29 cellular contexts compared by ENCODE assay signal in genomic region chr3:195715134-195715533, GRCh38. TPM values are rescaled to one million over a fixed set of nuclear protein-coding genes. Genes with fewer than 3 reads are reported as not detected.
"Had no signal": no experiment of that assay in that cellular context is flagged by ENCODE, and none has a peak within 500 bp of the region (broad histone marks: within the 10 kb centered on the region; RNA-seq: fewer than 3 reads in every experiment).

No MANE protein-coding gene starts in this region.

- H3K27ac Mint-ChIP-seq: effector memory CD8-positive, alpha-beta T cell; immature natural killer cell; progenitor cell of endocrine pancreas had no signal

- H3K9me3 Mint-ChIP-seq: effector memory CD8-positive, alpha-beta T cell; immature natural killer cell had no signal

- H3K27me3 Mint-ChIP-seq: effector memory CD8-positive, alpha-beta T cell had no signal

- H3K4me3 Mint-ChIP-seq: effector memory CD8-positive, alpha-beta T cell; immature natural killer cell; naive thymus-derived CD8-positive, alpha-beta T cell; neural crest cell had no signal

- H3K27me3 ChIP-seq: esophagus squamous epithelium, heart right ventricle, pancreas, right atrium auricular region, stomach, thyroid gland, vagina had no signal

- ATAC-seq: effector memory CD8-positive, alpha-beta T cell; left colon; naive thymus-derived CD8-positive, alpha-beta T cell had no signal

- DNase-seq: cortex of kidney; effector memory CD8-positive, alpha-beta T cell; erythroblast; esophagus squamous epithelium; foreskin melanocyte; glutamatergic neuron; heart right ventricle; hypothalamus; immature natural killer cell; kidney glomerular epithelial cell; left colon; left ventricle myocardium inferior; naive thymus-derived CD8-positive, alpha-beta T cell; stimulated activated CD4-positive, alpha-beta T cell treated with anti-CD3 and anti-CD28 coated beads, Interleukin-12 subunit alpha, Interleukin-12 subunit beta, amount 100 ng/mL, for 4 hours; stimulated activated CD4-positive, alpha-beta T cell treated with anti-CD3 and anti-CD28 coated beads, Interleukin-1b, Interleukin-23, amount 100 ng/mL, for 48 hours; stimulated activated CD4-positive, alpha-beta T cell treated with anti-CD3 and anti-CD28 coated beads, Interleukin-4, amount 100 ng/mL, for 1 hour; stimulated activated CD8-positive, alpha-beta memory T cell treated with anti-CD3 and anti-CD28 coated beads, Interleukin-4, amount 100 ng/mL, for 48 hours; stimulated activated naive CD4-positive, alpha-beta T cell treated with Interleukin-2 at 50 U/mL for 16 hours; stomach; thyroid gland had no signal

- H3K9me3 ChIP-seq: esophagus squamous epithelium, heart right ventricle, left ventricle myocardium inferior, lower lobe of right lung, neutrophil, pancreas, right atrium auricular region, stomach, thyroid gland, vagina had no signal

- H3K4me1 ChIP-seq: heart right ventricle, left ventricle myocardium inferior, lower lobe of right lung, right atrium auricular region, thyroid gland, vagina had no signal

- H3K4me2 ChIP-seq: smooth muscle cell had no signal

- H3K27ac ChIP-seq: heart right ventricle, left ventricle myocardium inferior, lower lobe of right lung, neutrophil, pancreas, right atrium auricular region, thyroid gland, vagina had no signal

- H3K4me3 ChIP-seq: esophagus squamous epithelium, heart right ventricle, left ventricle myocardium inferior, lower lobe of right lung, pancreas, right atrium auricular region, smooth muscle cell, stomach, thyroid gland, vagina had no signal

- H3K36me3 ChIP-seq: neutrophil had no signal

RNA-seq across cellular contexts. Expression of gene MUC20, which starts 5.6 kb away (rescaled TPM):
- total RNA-seq: dermis microvascular lymphatic vessel endothelial cell had no signal
